Comparison of ENCODE assay signal across 8 cellular contexts in genomic region chr6:149336529-149336928, GRCh38. TPM values are rescaled to one million over a fixed set of nuclear protein-coding genes. Genes with fewer than 3 reads are reported as not detected.
DNase-seq lines count a peak whose midpoint lies in the region; ATAC-seq lines count a peak whose summit lies in the region.

No MANE protein-coding gene starts in this region.

- ATAC-seq in T-helper 17 cell = no peak
- ATAC-seq in stimulated activated memory B cell treated with anti-CD40 and anti-IgM and Interleukin-4, amounts not matched to agents 10 μg/mL and 1 μg/mL and 100 μg/mL, for 72 hours = no peak
- ATAC-seq in GM21576 (IDR thresholded peaks at IDR 0.05; ENCODE audit: unreplicated experiment) = no peak
- no peak for ATAC-seq in GM19397 (IDR thresholded peaks at IDR 0.05; ENCODE audit: unreplicated experiment)
- ATAC-seq in HG02623 (IDR thresholded peaks at IDR 0.05; ENCODE audit: unreplicated experiment) = no peak

- H3K9me3 Mint-ChIP-seq in activated CD4-positive, alpha-beta T cell treated with anti-CD3 and anti-CD28 coated beads, Interleukin-2, amount 10 ng/mL, durations not matched to agents 24 days and 14 days = peaks cover 5% of the 10 kb centered on the region
- H3K9me3 Mint-ChIP-seq in stimulated activated memory B cell treated with anti-CD40 and anti-IgM and Interleukin-4, amounts not matched to agents 10 μg/mL and 1 μg/mL and 100 μg/mL, for 72 hours = no peaks in the 10 kb centered on the region

- no peak for DNase-seq in activated CD4-positive, alpha-beta T cell treated with anti-CD3 and anti-CD28 coated beads, Interleukin-2, amount 10 ng/mL, durations not matched to agents 24 days and 14 days
- DNase-seq in activated CD4-positive, alpha-beta T cell treated with anti-CD3 and anti-CD28 coated beads for 48 hours = no peak
- DNase-seq in T-helper 17 cell = no peak
- peak; percentile 33 for DNase-seq in glomerular visceral epithelial cell (ENCODE audit: extremely low spot score)

- peak overlapping the region; percentile 87 for H3K27ac Mint-ChIP-seq in activated CD4-positive, alpha-beta T cell treated with anti-CD3 and anti-CD28 coated beads, Interleukin-2, amount 10 ng/mL, durations not matched to agents 24 days and 14 days
- peak overlapping the region; percentile 94 for H3K27ac Mint-ChIP-seq in T-helper 17 cell
- H3K27ac Mint-ChIP-seq in stimulated activated memory B cell treated with anti-CD40 and anti-IgM and Interleukin-4, amounts not matched to agents 10 μg/mL and 1 μg/mL and 100 μg/mL, for 72 hours = peak overlapping the region; percentile 48

- H3K36me3 Mint-ChIP-seq in activated CD4-positive, alpha-beta T cell treated with anti-CD3 and anti-CD28 coated beads, Interleukin-2, amount 10 ng/mL, durations not matched to agents 24 days and 14 days (ENCODE audit: low read depth) = peaks cover 28% of the 10 kb centered on the region
- H3K36me3 Mint-ChIP-seq in T-helper 17 cell (ENCODE audit: low read depth) = no peaks in the 10 kb centered on the region
- peaks cover 22% of the 10 kb centered on the region for H3K36me3 Mint-ChIP-seq in stimulated activated memory B cell treated with anti-CD40 and anti-IgM and Interleukin-4, amounts not matched to agents 10 μg/mL and 1 μg/mL and 100 μg/mL, for 72 hours

- H3K27me3 Mint-ChIP-seq in activated CD4-positive, alpha-beta T cell treated with anti-CD3 and anti-CD28 coated beads, Interleukin-2, amount 10 ng/mL, durations not matched to agents 24 days and 14 days = no peaks in the 10 kb centered on the region
- H3K27me3 Mint-ChIP-seq in T-helper 17 cell = no peaks in the 10 kb centered on the region
- H3K27me3 Mint-ChIP-seq in stimulated activated memory B cell treated with anti-CD40 and anti-IgM and Interleukin-4, amounts not matched to agents 10 μg/mL and 1 μg/mL and 100 μg/mL, for 72 hours = no peaks in the 10 kb centered on the region

- no peaks in the 10 kb centered on the region for H3K9me3 ChIP-seq in T-helper 17 cell (ENCODE audit: control insufficient read depth, low read length, poor library complexity, severe bottlenecking)

- peaks cover 69% of the 10 kb centered on the region for H3K4me1 Mint-ChIP-seq in activated CD4-positive, alpha-beta T cell treated with anti-CD3 and anti-CD28 coated beads, Interleukin-2, amount 10 ng/mL, durations not matched to agents 24 days and 14 days
- peaks cover 72% of the 10 kb centered on the region for H3K4me1 Mint-ChIP-seq in T-helper 17 cell
- H3K4me1 Mint-ChIP-seq in stimulated activated memory B cell treated with anti-CD40 and anti-IgM and Interleukin-4, amounts not matched to agents 10 μg/mL and 1 μg/mL and 100 μg/mL, for 72 hours = peaks cover 82% of the 10 kb centered on the region

- intact Hi-C loops in activated CD4-positive, alpha-beta T cell treated with anti-CD3 and anti-CD28 coated beads, Interleukin-2, amount 10 ng/mL, durations not matched to agents 24 days and 14 days (cut with micrococcal nuclease) = loop anchor here (1.0 to 5.0 kb wide), 7 partner anchors 10 to 303 kb away; no protein-coding TSS in a partner anchor

- H3K4me3 Mint-ChIP-seq in activated CD4-positive, alpha-beta T cell treated with anti-CD3 and anti-CD28 coated beads, Interleukin-2, amount 10 ng/mL, durations not matched to agents 24 days and 14 days = peak overlapping the region; percentile 74
- peak overlapping the region; percentile 89 for H3K4me3 Mint-ChIP-seq in T-helper 17 cell
- peak overlapping the region; percentile 14 for H3K4me3 Mint-ChIP-seq in stimulated activated memory B cell treated with anti-CD40 and anti-IgM and Interleukin-4, amounts not matched to agents 10 μg/mL and 1 μg/mL and 100 μg/mL, for 72 hours

RNA-seq across cellular contexts. Expression of gene TAB2, which starts 19.0 kb away (rescaled TPM):
- 135 and 136 TPM in 2 replicates for total RNA-seq in activated CD4-positive, alpha-beta T cell treated with anti-CD3 and anti-CD28 coated beads, Interleukin-2, amount 10 ng/mL, durations not matched to agents 24 days and 14 days
- total RNA-seq in T-helper 17 cell = 100 to 1,000 TPM; 192 to 199 TPM

Comparison
In these comparisons a context has a peak if more than half of its experiments do, and no peak if none do; other contexts are left out.
1. H3K4me3 Mint-ChIP-seq: peak in every context shown above with its lines; median percentile 89 in T-helper 17 cell; 74 in activated CD4-positive, alpha-beta T cell treated with anti-CD3 and anti-CD28 coated beads, Interleukin-2, amount 10 ng/mL, durations not matched to agents 24 days and 14 days; 14 in stimulated activated memory B cell treated with anti-CD40 and anti-IgM and Interleukin-4, amounts not matched to agents 10 μg/mL and 1 μg/mL and 100 μg/mL, for 72 hours.